In genomic region chr1:154405762-154406571, GRCh38 we compare ENCODE assay signal across 8 cellular contexts. TPM values are rescaled to one million over a fixed set of nuclear protein-coding genes. Genes with fewer than 3 reads are reported as not detected.
DNase-seq lines count a peak whose midpoint lies in the region; ATAC-seq and TF ChIP-seq lines count a peak whose summit lies in the region.

No MANE protein-coding gene starts in this region.

- no peaks in the 10 kb centered on the region for H3K9me3 ChIP-seq in MG63

- peaks cover 4% of the 10 kb centered on the region for H3K27me3 Mint-ChIP-seq in endothelial cell (ENCODE audit: unreplicated experiment)
- no peaks in the 10 kb centered on the region for H3K27me3 Mint-ChIP-seq in stimulated activated memory B cell treated with anti-CD40 and anti-IgM and Interleukin-4, amounts not matched to agents 10 μg/mL and 1 μg/mL and 100 μg/mL, for 72 hours

- no peaks in the 10 kb centered on the region for H3K36me3 Mint-ChIP-seq in endothelial cell (ENCODE audit: low read depth, unreplicated experiment)
- no peaks in the 10 kb centered on the region for H3K36me3 Mint-ChIP-seq in stimulated activated memory B cell treated with anti-CD40 and anti-IgM and Interleukin-4, amounts not matched to agents 10 μg/mL and 1 μg/mL and 100 μg/mL, for 72 hours

- H3K27ac Mint-ChIP-seq in endothelial cell (ENCODE audit: unreplicated experiment): peak overlapping the region; percentile 57
- peak overlapping the region; percentile 71 for H3K27ac Mint-ChIP-seq in stimulated activated memory B cell treated with anti-CD40 and anti-IgM and Interleukin-4, amounts not matched to agents 10 μg/mL and 1 μg/mL and 100 μg/mL, for 72 hours

- DNase-seq in AG09309 (ENCODE audit: low read depth): peak; percentile 20
- DNase-seq in MG63: peak; percentile 95
- peak; percentile 65 to 67 for DNase-seq in activated CD4-positive, alpha-beta T cell treated with anti-CD3 and anti-CD28 coated beads, Interleukin-2, amount 50 U/mL, for 4 hours
- peak; percentile 66 for DNase-seq in endothelial cell (ENCODE audit: low spot score)
- peak; percentile 73 for DNase-seq in midbrain (lab: John Stamatoyannopoulos, UW)
- no peak for DNase-seq in cerebellar cortex (ENCODE audit: low spot score)

- H3K9me3 Mint-ChIP-seq in endothelial cell (ENCODE audit: unreplicated experiment): no peaks in the 10 kb centered on the region
- H3K9me3 Mint-ChIP-seq in stimulated activated memory B cell treated with anti-CD40 and anti-IgM and Interleukin-4, amounts not matched to agents 10 μg/mL and 1 μg/mL and 100 μg/mL, for 72 hours: no peaks in the 10 kb centered on the region

- TF ChIP-seq CTCF in AG09309 (IDR thresholded peaks at IDR 0.05; ENCODE audit: control insufficient read depth, insufficient read depth, low read depth, low read length, missing control alignments): peak; percentile 45
- no peak for TF ChIP-seq CTCF in endothelial cell (IDR thresholded peaks at IDR 0.05; ENCODE audit: unreplicated experiment)

- no peaks in the 10 kb centered on the region for H3K27me3 ChIP-seq in MG63

- H3K4me1 Mint-ChIP-seq in endothelial cell (ENCODE audit: unreplicated experiment): peaks cover 11% of the 10 kb centered on the region
- H3K4me1 Mint-ChIP-seq in stimulated activated memory B cell treated with anti-CD40 and anti-IgM and Interleukin-4, amounts not matched to agents 10 μg/mL and 1 μg/mL and 100 μg/mL, for 72 hours: peaks cover 74% of the 10 kb centered on the region

- H3K36me3 ChIP-seq in MG63: no peaks in the 10 kb centered on the region

- H3K4me3 Mint-ChIP-seq in endothelial cell (ENCODE audit: unreplicated experiment): peak overlapping the region; percentile 62
- H3K4me3 Mint-ChIP-seq in stimulated activated memory B cell treated with anti-CD40 and anti-IgM and Interleukin-4, amounts not matched to agents 10 μg/mL and 1 μg/mL and 100 μg/mL, for 72 hours: peak overlapping the region; percentile 79

- peak; percentile 20 for ATAC-seq in GM18511 (IDR thresholded peaks at IDR 0.05; ENCODE audit: unreplicated experiment)
- ATAC-seq in stimulated activated memory B cell treated with anti-CD40 and anti-IgM and Interleukin-4, amounts not matched to agents 10 μg/mL and 1 μg/mL and 100 μg/mL, for 72 hours: peak; percentile 31

- peak overlapping the region; percentile 50 for H3K4me3 ChIP-seq in AG09309 (ENCODE audit: control insufficient read depth, low read depth, low read length)
- peak overlapping the region; percentile 75 for H3K4me3 ChIP-seq in MG63

RNA-seq across cellular contexts. Expression of gene IL6R, which starts 0.8 kb away (rescaled TPM):
- total RNA-seq in MG63 (2014; rRNA removed; shearing (Covaris generic); ENCODE audit: low replicate concordance): 6.0 and 10.0 TPM in 2 replicates
- 1.0 TPM for total RNA-seq in endothelial cell (ENCODE audit: unreplicated experiment)
